Comparison of ENCODE assay signal across 8 cellular contexts in the genomic region with DNA sequence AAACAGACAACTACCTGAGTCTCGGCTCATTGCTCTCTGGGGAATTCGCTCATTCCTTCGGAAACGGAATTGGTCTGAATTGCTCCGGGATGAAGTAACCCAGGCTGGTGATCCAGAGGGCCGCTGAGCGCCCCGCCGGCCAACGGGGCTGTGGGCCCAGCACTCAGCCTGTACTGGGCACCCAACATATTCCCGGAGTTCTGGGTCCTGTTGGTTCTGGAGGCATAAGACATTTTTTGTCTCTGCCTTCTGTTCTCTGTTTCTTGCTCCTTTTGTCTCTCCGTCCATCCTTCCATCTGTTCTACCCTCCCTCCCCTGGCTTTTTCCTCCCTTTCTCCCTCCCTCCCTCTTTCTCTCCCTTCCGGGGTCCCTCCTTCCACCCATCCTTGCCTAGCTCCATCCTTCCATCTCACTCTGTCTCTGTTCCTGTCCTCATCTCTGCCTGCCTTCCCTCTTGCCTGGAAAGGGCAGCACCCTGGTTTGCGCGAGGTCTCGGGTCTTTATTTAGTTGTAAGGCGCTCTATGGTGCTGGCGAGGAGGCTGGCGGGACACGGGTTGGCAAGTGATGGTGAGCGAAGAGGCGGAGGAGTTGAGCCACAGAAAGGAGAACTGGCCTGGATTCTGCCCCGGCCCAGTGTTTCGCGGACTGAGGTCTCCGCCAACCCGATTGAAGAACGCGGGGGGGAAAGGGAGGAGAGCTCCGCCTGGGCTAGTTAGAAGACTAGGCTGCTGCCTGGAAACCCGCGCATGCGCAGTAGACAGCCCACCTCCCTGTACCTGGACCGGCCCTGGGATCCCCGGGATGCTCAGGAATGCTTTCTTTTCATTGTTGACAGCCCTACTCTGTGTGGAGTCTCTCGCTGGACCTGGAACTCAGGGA.
DNase-seq lines count a peak whose midpoint lies in the region; ATAC-seq and TF ChIP-seq lines count a peak whose summit lies in the region.

No MANE protein-coding gene starts in this region.

- WGBS in upper lobe of left lung, 2 donors = 14 to 27% methylated on average over 36 of the region's 36 CpGs

- intact Hi-C loops in activated naive CD4-positive, alpha-beta T cell treated with anti-CD3 and anti-CD28 coated beads for 36 hours (cut with micrococcal nuclease) = no loop called here

- ATAC-seq in GM21717 (IDR thresholded peaks at IDR 0.05; ENCODE audit: unreplicated experiment) (peak; percentile 81), upper lobe of left lung (ENCODE audit: low FRiP score in 2 of 2) (peak; percentile 90 to 91)

- H3K4me2 ChIP-seq in parathyroid adenoma (ENCODE audit: low read length) = no peak overlapping the region

- no peaks in the 10 kb centered on the region for H3K36me3 ChIP-seq in parathyroid adenoma (ENCODE audit: control insufficient read depth, insufficient read depth, low read length)
- H3K36me3 ChIP-seq in upper lobe of left lung = no peaks in the 10 kb centered on the region

- H3K4me3 Mint-ChIP-seq in activated naive CD4-positive, alpha-beta T cell treated with anti-CD3 and anti-CD28 coated beads for 36 hours = peak overlapping the region; percentile 68
- H3K4me3 Mint-ChIP-seq in glutamatergic neuron (ENCODE audit: unreplicated experiment) = peak overlapping the region; percentile 78

- no peak overlapping the region for H3K4me3 ChIP-seq in parathyroid adenoma (ENCODE audit: low read depth, low read length)
- peak overlapping the region in 3 of 4 donors; percentile 16 to 25 (median 23) for H3K4me3 ChIP-seq in upper lobe of left lung

- no peak overlapping the region for H3K9ac ChIP-seq in parathyroid adenoma

- DNase-seq in D341Med (ENCODE audit: low spot score) (peak; percentile 57), M059J (ENCODE audit: low read depth) (peak; percentile 51), glutamatergic neuron (peak; percentile 81), upper lobe of left lung (peak; percentile 91 to 94), KG1 (lab: John Stamatoyannopoulos, UW) (no peak)
- peak; percentile 67 for DNase-seq in activated naive CD4-positive, alpha-beta T cell treated with anti-CD3 and anti-CD28 coated beads for 36 hours

- H2AFZ ChIP-seq in parathyroid adenoma = peak overlapping the region; percentile 60

- H3K79me2 ChIP-seq in parathyroid adenoma = no peaks in the 10 kb centered on the region

- peaks cover 38% of the 10 kb centered on the region for H3K27me3 Mint-ChIP-seq in activated naive CD4-positive, alpha-beta T cell treated with anti-CD3 and anti-CD28 coated beads for 36 hours (ENCODE audit: low read depth)
- H3K27me3 Mint-ChIP-seq in glutamatergic neuron (ENCODE audit: unreplicated experiment) = peaks cover 26% of the 10 kb centered on the region

- H3K36me3 Mint-ChIP-seq in activated naive CD4-positive, alpha-beta T cell treated with anti-CD3 and anti-CD28 coated beads for 36 hours (ENCODE audit: low read depth) = peaks cover 1% of the 10 kb centered on the region
- H3K36me3 Mint-ChIP-seq in glutamatergic neuron (ENCODE audit: unreplicated experiment) = peaks cover 18% of the 10 kb centered on the region

- no peaks in the 10 kb centered on the region for H3K9me3 ChIP-seq in parathyroid adenoma (ENCODE audit: control insufficient read depth, low read length)
- peaks cover 0 to 43% (median 7%) of the 10 kb centered on the region in 4 donors for H3K9me3 ChIP-seq in upper lobe of left lung

- H3K4me1 Mint-ChIP-seq in activated naive CD4-positive, alpha-beta T cell treated with anti-CD3 and anti-CD28 coated beads for 36 hours (ENCODE audit: low read depth) = peaks cover 17% of the 10 kb centered on the region
- H3K4me1 Mint-ChIP-seq in glutamatergic neuron (ENCODE audit: low read depth, unreplicated experiment) = no peaks in the 10 kb centered on the region

- CTCF ChIA-PET in activated naive CD4-positive, alpha-beta T cell treated with anti-CD3 and anti-CD28 coated beads for 36 hours (lab: Charles Lee) = interaction anchor here (1.0 kb wide), 2 partner anchors 1017 to 1018 kb away, joined by 3 to 4 read pairs; no protein-coding TSS in a partner anchor

- H3K9me3 Mint-ChIP-seq in activated naive CD4-positive, alpha-beta T cell treated with anti-CD3 and anti-CD28 coated beads for 36 hours = peaks cover 13% of the 10 kb centered on the region
- peaks cover 31% of the 10 kb centered on the region for H3K9me3 Mint-ChIP-seq in glutamatergic neuron (ENCODE audit: unreplicated experiment)

- H3K27me3 ChIP-seq in parathyroid adenoma (ENCODE audit: control insufficient read depth, insufficient read depth, low read length) = no peaks in the 10 kb centered on the region
- H3K27me3 ChIP-seq in upper lobe of left lung = peaks cover 0 to 6% (median 0%) of the 10 kb centered on the region in 4 donors

- TF ChIP-seq EP300 in upper lobe of left lung (IDR thresholded peaks at IDR 0.05) = no peak

- H3K4me1 ChIP-seq in parathyroid adenoma (no peaks in the 10 kb centered on the region), upper lobe of left lung (peaks cover 0 to 3% (median 0%) of the 10 kb centered on the region in 4 donors)

- H3K27ac ChIP-seq in parathyroid adenoma = no peak overlapping the region
- peak overlapping the region in 2 of 4 donors; percentile 3 to 64 for H3K27ac ChIP-seq in upper lobe of left lung

- no peak for TF ChIP-seq CTCF in glutamatergic neuron (IDR thresholded peaks at IDR 0.05; ENCODE audit: partially characterized antibody, unreplicated experiment)
- no peak for TF ChIP-seq CTCF in parathyroid adenoma (IDR thresholded peaks at IDR 0.05)
- no peak for TF ChIP-seq CTCF in upper lobe of left lung (IDR thresholded peaks at IDR 0.05)

- no peak for TF ChIP-seq POLR2A in upper lobe of left lung (IDR thresholded peaks at IDR 0.05)

- H3K27ac Mint-ChIP-seq in activated naive CD4-positive, alpha-beta T cell treated with anti-CD3 and anti-CD28 coated beads for 36 hours = no peak overlapping the region
- H3K27ac Mint-ChIP-seq in glutamatergic neuron (ENCODE audit: unreplicated experiment) = peak overlapping the region; percentile 1
